1 cellular context compared by ENCODE assay signal in genomic region chr20:52190437-52191131, GRCh38.
TF ChIP-seq lines count a peak whose summit lies in the region.

No MANE protein-coding gene starts in this region.

TF ChIP-seq in HEK293, 187 proteins besides CTCF, POLR2A, EP300 and RAD21 (continued from another document):
- TF ChIP-seq TSHZ1 (tag by site-specific recombination; IDR thresholded peaks at IDR 0.05; ENCODE audit: borderline replicate concordance) (no peak), KLF1 (tag by site-specific recombination; IDR thresholded peaks at IDR 0.05) (peak; percentile 60; the same call in 1 of the 2 replicates), REST (tag by site-specific recombination; IDR thresholded peaks at IDR 0.05) (no peak; the same call in 1 of the 2 replicates), ZNF623 (tag by site-specific recombination; IDR thresholded peaks at IDR 0.05) (no peak), ZBTB21 (tag by site-specific recombination; IDR thresholded peaks at IDR 0.05) (no peak), ZNF350 (tag by site-specific recombination; IDR thresholded peaks at IDR 0.05) (no peak), ZBTB17 (tag by site-specific recombination; IDR thresholded peaks at IDR 0.05) (no peak), ZNF335 (tag by site-specific recombination; conservative IDR thresholded peaks at IDR 0.05) (peak; percentile 62), PBX3 (CRISPR knock-in tag; IDR thresholded peaks at IDR 0.05) (no peak), ZNF561 (tag by site-specific recombination; IDR thresholded peaks at IDR 0.05; ENCODE audit: borderline replicate concordance) (no peak), PRDM10 (tag by site-specific recombination; IDR thresholded peaks at IDR 0.05) (peak; percentile 28; the same call in 1 of the 2 replicates), ZNF16 (tag by site-specific recombination; IDR thresholded peaks at IDR 0.05; ENCODE audit: low read depth) (no peak), YY2 (tag by site-specific recombination; IDR thresholded peaks at IDR 0.05) (no peak), SCRT2 (tag by site-specific recombination; IDR thresholded peaks at IDR 0.05) (no peak), ZSCAN5A (tag by site-specific recombination; IDR thresholded peaks at IDR 0.05) (no peak), ZNF239 (tag by site-specific recombination; IDR thresholded peaks at IDR 0.05) (no peak), SETDB1 (IDR thresholded peaks at IDR 0.05; ENCODE audit: insufficient read length, low read length) (no peak), ZNF292 (tag by site-specific recombination; IDR thresholded peaks at IDR 0.05; ENCODE audit: borderline replicate concordance, low read depth) (no peak), ZNF626 (tag by site-specific recombination; IDR thresholded peaks at IDR 0.05) (no peak), KLF9 (tag by site-specific recombination; IDR thresholded peaks at IDR 0.05; ENCODE audit: low read depth) (peak; percentile 77), ZNF76 (tag by site-specific recombination; IDR thresholded peaks at IDR 0.05; ENCODE audit: borderline replicate concordance, low read depth) (no peak), ZFP69B (tag by site-specific recombination; IDR thresholded peaks at IDR 0.05) (peak; percentile 95), ATF2 (tag by site-specific recombination; IDR thresholded peaks at IDR 0.05; ENCODE audit: low read depth) (no peak), ZNF692 (tag by site-specific recombination; IDR thresholded peaks at IDR 0.05) (peak; percentile 94), GLI2 (tag by site-specific recombination; IDR thresholded peaks at IDR 0.05; ENCODE audit: borderline replicate concordance, low read depth) (no peak), KLF16 (tag by site-specific recombination; IDR thresholded peaks at IDR 0.05) (no peak)
